23 cellular contexts compared by ENCODE assay signal in the genomic region with DNA sequence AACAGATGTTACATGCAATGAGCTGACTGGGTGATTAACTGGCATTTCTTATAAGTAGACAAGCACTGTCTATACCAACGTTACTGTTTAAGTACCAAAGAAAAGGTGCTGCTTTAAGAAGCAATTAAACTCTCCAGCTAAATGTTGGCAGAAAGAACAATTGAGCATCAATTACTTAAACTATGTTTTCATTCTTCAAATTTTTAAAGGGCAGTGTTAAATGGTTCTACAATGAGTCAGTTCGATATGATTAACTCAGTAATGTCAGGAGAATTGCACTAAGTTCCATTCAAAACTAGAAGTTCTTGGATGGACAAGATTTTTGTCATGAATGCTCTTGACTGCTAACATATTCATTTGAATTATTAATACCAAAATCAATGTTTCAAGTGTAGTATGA.
A peak's percentile ranks its signal among the peaks of the same experiment; 100 is the strongest.
DNase-seq lines count a peak whose midpoint lies in the region; ATAC-seq, FAIRE-seq and TF ChIP-seq lines count a peak whose summit lies in the region.
"Had no signal": no experiment of that assay in that cellular context is flagged by ENCODE, and none has a peak within 500 bp of the region (broad histone marks: within the 10 kb centered on the region; RNA-seq: fewer than 3 reads in every experiment).

No MANE protein-coding gene starts in this region.

- peak; percentile 66 for DNase-seq in A172 (ENCODE audit: low spot score)
- DNase-seq in H54 (ENCODE audit: insufficient read length, low spot score), result no peak
- DNase-seq in RPMI7951 (ENCODE audit: low read depth), result peak; percentile 58
- peak; percentile 23 for DNase-seq in glomerular visceral epithelial cell (ENCODE audit: extremely low spot score)
- DNase-seq in activated T-cell treated with anti-CD3 and anti-CD28 coated beads, Interleukin-2, amount 50 U/mL, for 24 hours, result no peak
- no peak for DNase-seq in NOMO-1 (lab: John Stamatoyannopoulos, UW; ENCODE audit: unreplicated experiment in 2 of 2)
- DNase-seq in SKM-1 (lab: John Stamatoyannopoulos, UW; ENCODE audit: unreplicated experiment), result no peak
- DNase-seq: AML-193, Calu3, DMS79, HFFc6, MM.1S, NCI-H1436, NCI-H2029 treated with DMSO at 0.1 percent for 48 hours, NCI-H69, SIG-M5, T-helper 2 cell had no signal

- no peaks in the 10 kb centered on the region for H3K27me3 Mint-ChIP-seq in activated T-cell treated with anti-CD3 and anti-CD28 coated beads, Interleukin-2, amount 50 U/mL, for 24 hours

- H3K36me3 Mint-ChIP-seq in activated T-cell treated with anti-CD3 and anti-CD28 coated beads, Interleukin-2, amount 50 U/mL, for 24 hours (ENCODE audit: low read depth), result no peaks in the 10 kb centered on the region

- no peak for ATAC-seq in HG03342 (IDR thresholded peaks at IDR 0.05; ENCODE audit: unreplicated experiment)
- ATAC-seq: GM23338, HepG2, Panc1 had no signal

- H3K9me3 Mint-ChIP-seq in activated T-cell treated with anti-CD3 and anti-CD28 coated beads, Interleukin-2, amount 50 U/mL, for 24 hours, result peaks cover 15% of the 10 kb centered on the region
- H3K9me3 Mint-ChIP-seq: GM23338 had no signal

- TF ChIP-seq POLR2A in H54 (IDR thresholded peaks at IDR 0.05; ENCODE audit: low read depth, low read length), result no peak

- H3K4me1 Mint-ChIP-seq in activated T-cell treated with anti-CD3 and anti-CD28 coated beads, Interleukin-2, amount 50 U/mL, for 24 hours (ENCODE audit: low read depth), result no peaks in the 10 kb centered on the region
- H3K4me1 Mint-ChIP-seq: GM23338 had no signal

- H3K4me3 Mint-ChIP-seq in activated T-cell treated with anti-CD3 and anti-CD28 coated beads, Interleukin-2, amount 50 U/mL, for 24 hours, result no peak overlapping the region
- H3K4me3 Mint-ChIP-seq: GM23338, HFFc6 had no signal

- H3K27ac Mint-ChIP-seq in activated T-cell treated with anti-CD3 and anti-CD28 coated beads, Interleukin-2, amount 50 U/mL, for 24 hours, result no peak overlapping the region
- H3K27ac Mint-ChIP-seq: GM23338, HFFc6 had no signal

- FAIRE-seq in H54 (lab: Jason Lieb, UNC), result peak; percentile 45
- FAIRE-seq: A204.1, G401.6, HepG2 had no signal

Comparison
In these comparisons a context has a peak if more than half of its experiments do, and no peak if none do; other contexts are left out.
1. DNase-seq: peak in A172 (single experiment), RPMI7951 (single experiment) and glomerular visceral epithelial cell (single experiment); none in H54 (single experiment), activated T-cell treated with anti-CD3 and anti-CD28 coated beads, Interleukin-2, amount 50 U/mL, for 24 hours (single experiment), NOMO-1 (0 of 2) and SKM-1 (single experiment).